In the genomic region with DNA sequence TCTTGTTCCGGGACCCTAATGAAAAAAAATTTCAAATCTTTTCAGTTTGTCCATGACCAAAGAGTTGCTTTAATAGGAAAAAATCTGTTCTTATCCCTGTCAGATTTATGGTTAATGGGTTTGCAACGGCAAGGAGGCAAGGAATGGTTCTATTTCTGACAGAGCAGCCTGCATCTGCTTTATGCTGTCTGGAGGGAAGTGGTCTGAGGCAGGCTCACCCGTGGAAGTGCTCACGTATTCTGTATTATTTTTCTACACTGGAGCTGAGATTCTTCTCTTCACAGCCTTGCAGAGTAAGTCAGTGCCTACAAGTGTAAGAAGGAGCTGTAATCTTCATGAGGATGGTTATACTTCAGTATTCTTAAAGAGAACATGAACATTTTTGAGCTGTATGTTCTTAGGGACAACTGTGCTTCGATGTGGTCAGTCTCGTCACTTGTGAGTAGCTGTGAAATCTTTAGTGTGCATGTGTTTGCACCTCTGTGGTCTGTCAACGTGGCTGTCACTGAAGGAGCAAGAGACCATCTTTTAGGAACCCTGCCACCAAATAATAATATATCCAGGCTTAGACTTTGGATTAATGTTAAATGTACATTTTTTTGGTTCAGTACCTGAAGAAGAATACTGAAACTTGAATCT, we compare ENCODE assay signal across 27 cellular contexts.
"Had no signal": no experiment of that assay in that cellular context is flagged by ENCODE, and none has a peak within 500 bp of the region (broad histone marks: within the 10 kb centered on the region; RNA-seq: fewer than 3 reads in every experiment).

No MANE protein-coding gene starts in this region.

- ATAC-seq: effector memory CD8-positive, alpha-beta T cell; esophagus mucosa; gastroesophageal sphincter; heart left ventricle; left cardiac atrium; left lung; left ventricle myocardium superior; lower lobe of right lung; mucosa of descending colon had no signal

- H3K27me3 ChIP-seq: colonic mucosa, esophagus squamous epithelium, gastroesophageal sphincter, heart left ventricle, hepatocyte, left lung had no signal

- H3K4me2 ChIP-seq: hepatocyte had no signal

- H3K9me3 ChIP-seq: colonic mucosa, esophagus squamous epithelium, gastroesophageal sphincter, left lung, lower lobe of right lung, mucosa of descending colon had no signal

- H3K4me1 ChIP-seq: colonic mucosa, gastroesophageal sphincter, heart left ventricle, left lung had no signal

- H3K27me3 Mint-ChIP-seq: dendritic cell treated with granulocyte-macrophage colony-stimulating factor and Interleukin-4, amounts not matched to agents 40 ng/mL and 50 ng/mL, for 4 days; effector memory CD8-positive, alpha-beta T cell; naive B cell had no signal

- H3K27ac Mint-ChIP-seq: dendritic cell treated with granulocyte-macrophage colony-stimulating factor and Interleukin-4, amounts not matched to agents 40 ng/mL and 50 ng/mL, for 4 days; effector memory CD8-positive, alpha-beta T cell; endodermal cell; mesothelial cell of epicardium had no signal

- H2AFZ ChIP-seq: hepatocyte had no signal

- H3K4me1 Mint-ChIP-seq: endodermal cell, mesothelial cell of epicardium had no signal

- FAIRE-seq: endometrium, frontal cortex, islet of Langerhans, keratinocyte had no signal

- DNase-seq: colonic mucosa; cortex of kidney; effector CD8-positive, alpha-beta T cell; effector memory CD8-positive, alpha-beta T cell; endodermal cell; erythroblast; esophagus squamous epithelium; foreskin fibroblast; heart left ventricle; hypothalamus; left cardiac atrium; left lung; left ventricle myocardium superior; lower lobe of right lung; mesenchymal stem cell; mucosa of descending colon; naive B cell had no signal

- H3K4me3 Mint-ChIP-seq: dendritic cell treated with granulocyte-macrophage colony-stimulating factor and Interleukin-4, amounts not matched to agents 40 ng/mL and 50 ng/mL, for 4 days; effector memory CD8-positive, alpha-beta T cell; endodermal cell; mesothelial cell of epicardium had no signal

- H3K79me2 ChIP-seq: hepatocyte had no signal

- H3K4me3 ChIP-seq: colonic mucosa, esophagus squamous epithelium, gastroesophageal sphincter, heart left ventricle, hepatocyte, left lung, lower lobe of right lung, mucosa of descending colon had no signal

- H3K27ac ChIP-seq: colonic mucosa, epithelial cell of prostate, esophagus squamous epithelium, gastroesophageal sphincter, heart left ventricle, hepatocyte, left lung, lower lobe of right lung had no signal

- H3K9me3 Mint-ChIP-seq: dendritic cell treated with granulocyte-macrophage colony-stimulating factor and Interleukin-4, amounts not matched to agents 40 ng/mL and 50 ng/mL, for 4 days; effector memory CD8-positive, alpha-beta T cell had no signal
